Comparison of ENCODE assay signal across 1 cellular context in the genomic region with DNA sequence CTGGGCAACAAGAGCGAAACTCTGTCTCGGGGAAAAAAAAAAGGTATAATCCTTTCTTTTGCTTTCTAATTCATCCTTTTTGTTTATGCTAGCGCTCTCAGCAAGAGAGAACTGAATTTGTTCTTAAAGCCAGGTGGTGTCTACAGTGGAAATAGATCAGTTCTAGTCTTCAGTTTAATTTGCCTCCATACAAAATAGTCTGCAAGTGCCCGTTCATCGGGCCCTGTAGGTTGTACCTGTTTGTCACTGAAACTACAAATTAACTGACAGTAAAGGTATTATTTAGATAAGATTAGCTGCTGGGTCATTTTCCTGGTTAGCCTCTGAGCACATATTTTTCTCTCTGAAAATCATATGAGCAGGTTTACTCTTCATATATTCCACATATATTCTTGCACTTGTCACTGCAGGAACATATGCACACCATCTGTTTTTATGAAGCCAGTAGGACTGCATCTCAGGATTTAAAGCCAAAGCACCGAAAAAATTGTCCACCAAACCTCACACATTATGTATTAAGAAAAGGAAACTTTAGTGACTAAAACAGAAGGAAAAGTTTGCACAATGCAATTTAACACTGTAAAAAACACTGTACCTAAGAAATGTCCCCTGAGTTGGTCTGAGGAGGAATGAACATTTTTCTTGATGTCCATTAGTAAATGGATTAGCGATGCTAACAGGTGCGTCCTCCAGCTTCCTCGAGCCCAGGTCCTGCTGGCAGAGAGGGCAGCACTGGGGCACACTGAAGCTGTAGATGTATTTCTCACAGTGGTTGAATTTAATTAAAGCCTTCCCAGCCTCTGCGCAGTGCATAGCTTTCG.
A peak's percentile ranks its signal among the peaks of the same experiment; 100 is the strongest.
TF ChIP-seq lines count a peak whose summit lies in the region.

No MANE protein-coding gene starts in this region.

TF ChIP-seq in HEK293, 187 proteins besides CTCF, POLR2A, EP300 and RAD21 (continued from another document):
- TF ChIP-seq ZBTB6 (tag by site-specific recombination; IDR thresholded peaks at IDR 0.05) (no peak), TCF7L2 (IDR thresholded peaks at IDR 0.05; ENCODE audit: borderline replicate concordance, low read depth, low read length) (no peak), KLF16 (tag by site-specific recombination; IDR thresholded peaks at IDR 0.05) (no peak), ZNF335 (tag by site-specific recombination; conservative IDR thresholded peaks at IDR 0.05) (0 out of 2 replicates have a peak, but pooled peaks have one; percentile 21), SCRT1 (tag by site-specific recombination; IDR thresholded peaks at IDR 0.05; ENCODE audit: borderline replicate concordance) (peak; percentile 74), ZNF274 (IDR thresholded peaks at IDR 0.05; ENCODE audit: low read length) (no peak), ZNF274 (tag by site-specific recombination; IDR thresholded peaks at IDR 0.05; ENCODE audit: borderline replicate concordance) (no peak), ZBTB10 (tag by site-specific recombination; IDR thresholded peaks at IDR 0.05) (no peak), ZNF544 (tag by site-specific recombination; IDR thresholded peaks at IDR 0.05) (no peak), ZNF391 (tag by site-specific recombination; IDR thresholded peaks at IDR 0.05; ENCODE audit: borderline replicate concordance, low read depth) (no peak), ZNF350 (tag by site-specific recombination; IDR thresholded peaks at IDR 0.05) (no peak), ZNF792 (tag by site-specific recombination; IDR thresholded peaks at IDR 0.05) (no peak)
- TF ChIP-seq, protein P1, sequence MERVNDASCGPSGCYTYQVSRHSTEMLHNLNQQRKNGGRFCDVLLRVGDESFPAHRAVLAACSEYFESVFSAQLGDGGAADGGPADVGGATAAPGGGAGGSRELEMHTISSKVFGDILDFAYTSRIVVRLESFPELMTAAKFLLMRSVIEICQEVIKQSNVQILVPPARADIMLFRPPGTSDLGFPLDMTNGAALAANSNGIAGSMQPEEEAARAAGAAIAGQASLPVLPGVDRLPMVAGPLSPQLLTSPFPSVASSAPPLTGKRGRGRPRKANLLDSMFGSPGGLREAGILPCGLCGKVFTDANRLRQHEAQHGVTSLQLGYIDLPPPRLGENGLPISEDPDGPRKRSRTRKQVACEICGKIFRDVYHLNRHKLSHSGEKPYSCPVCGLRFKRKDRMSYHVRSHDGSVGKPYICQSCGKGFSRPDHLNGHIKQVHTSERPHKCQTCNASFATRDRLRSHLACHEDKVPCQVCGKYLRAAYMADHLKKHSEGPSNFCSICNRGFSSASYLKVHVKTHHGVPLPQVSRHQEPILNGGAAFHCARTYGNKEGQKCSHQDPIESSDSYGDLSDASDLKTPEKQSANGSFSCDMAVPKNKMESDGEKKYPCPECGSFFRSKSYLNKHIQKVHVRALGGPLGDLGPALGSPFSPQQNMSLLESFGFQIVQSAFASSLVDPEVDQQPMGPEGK (tag by site-specific recombination; IDR thresholded peaks at IDR 0.05), result no peak
